ENCODE assay signal across 9 cellular contexts in the genomic region with DNA sequence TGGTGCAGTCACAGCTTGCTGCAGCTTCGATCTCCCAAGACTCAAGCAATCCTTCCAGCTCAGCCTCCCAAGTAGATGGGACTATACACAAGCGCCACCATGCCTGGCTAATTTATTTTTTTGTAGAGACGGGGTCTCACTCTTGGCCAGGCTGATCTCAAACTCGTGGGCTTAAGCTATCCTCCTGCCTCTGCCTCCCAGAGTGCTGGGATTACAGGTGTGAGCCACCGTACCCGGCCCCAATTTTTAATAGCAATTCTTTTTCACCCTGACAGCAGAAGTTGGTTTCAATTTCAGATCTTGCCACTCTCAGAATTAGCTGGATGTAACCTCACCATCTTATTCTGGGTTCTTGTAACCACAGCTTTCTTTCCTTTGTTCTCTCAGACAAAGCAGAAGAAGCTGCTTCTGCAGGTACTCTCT.
DNase-seq lines count a peak whose midpoint lies in the region; ATAC-seq, FAIRE-seq and TF ChIP-seq lines count a peak whose summit lies in the region.
"Had no signal": no experiment of that assay in that cellular context is flagged by ENCODE, and none has a peak within 500 bp of the region (broad histone marks: within the 10 kb centered on the region; RNA-seq: fewer than 3 reads in every experiment).

No MANE protein-coding gene starts in this region.

- peak; percentile 82 for FAIRE-seq in GM12891 (lab: Jason Lieb, UNC)

- H3K4me1 Mint-ChIP-seq in T-cell (peaks cover 10 to 13% (median 11%) of the 10 kb centered on the region in 3 donors), type B pancreatic cell (ENCODE audit: unreplicated experiment) (peaks cover 32% of the 10 kb centered on the region)

- H3K27me3 Mint-ChIP-seq in T-cell (peaks cover 0 to 4% of the 10 kb centered on the region in 2 donors), type B pancreatic cell (no peaks in the 10 kb centered on the region)
- H3K27me3 Mint-ChIP-seq: dendritic cell treated with granulocyte-macrophage colony-stimulating factor and Interleukin-4, amounts not matched to agents 40 ng/mL and 50 ng/mL, for 4 days had no signal

- CTCF ChIA-PET in T-cell (lab: Charles Lee) = no interaction called here

- peak; percentile 79 for ATAC-seq in GM19324 (IDR thresholded peaks at IDR 0.05; ENCODE audit: low FRiP score, unreplicated experiment)
- ATAC-seq in HG02884 (IDR thresholded peaks at IDR 0.05; ENCODE audit: unreplicated experiment) = peak; percentile 93
- peak; percentile 20 to 57 (median 52) for ATAC-seq in T-cell (replicated peaks in 1 of 4)

- no peak for TF ChIP-seq POLR2A in GM12891 (IDR thresholded peaks at IDR 0.05; ENCODE audit: low read depth, low read length)

- H3K4me3 Mint-ChIP-seq in T-cell (peak overlapping the region in 2 of 3 donors; percentile 34 to 57), type B pancreatic cell (no peak overlapping the region)
- H3K4me3 Mint-ChIP-seq: dendritic cell treated with granulocyte-macrophage colony-stimulating factor and Interleukin-4, amounts not matched to agents 40 ng/mL and 50 ng/mL, for 4 days had no signal

- H3K9me3 Mint-ChIP-seq in T-cell (no peaks in the 10 kb centered on the region), type B pancreatic cell (no peaks in the 10 kb centered on the region)
- H3K9me3 Mint-ChIP-seq: dendritic cell treated with granulocyte-macrophage colony-stimulating factor and Interleukin-4, amounts not matched to agents 40 ng/mL and 50 ng/mL, for 4 days had no signal

- POLR2A ChIA-PET in T-cell (lab: Charles Lee) = interaction anchor here in 1 of 2 donors (0.6 kb wide), 1 partner anchor 1001 kb away, joined by 3 read pairs; no protein-coding TSS in a partner anchor

- no peak for TF ChIP-seq CTCF in type B pancreatic cell (conservative IDR thresholded peaks at IDR 0.05)

- H3K27ac Mint-ChIP-seq in T-cell = peak overlapping the region; percentile 10 to 35
- no peak overlapping the region for H3K27ac Mint-ChIP-seq in type B pancreatic cell
- H3K27ac Mint-ChIP-seq: dendritic cell treated with granulocyte-macrophage colony-stimulating factor and Interleukin-4, amounts not matched to agents 40 ng/mL and 50 ng/mL, for 4 days had no signal

- no peak for DNase-seq in GM12891 (ENCODE audit: insufficient read length, low spot score)
- no peak for DNase-seq in T-cell
- DNase-seq in NCI-H524 (lab: John Stamatoyannopoulos, UW) = no peak
- DNase-seq in activated CD8-positive, alpha-beta memory T cell treated with anti-CD3 and anti-CD28 coated beads for 24 hours = no peak
- DNase-seq in NCI-H1694 treated with DMSO at 0.1 percent for 48 hours (lab: John Stamatoyannopoulos, UW) = no peak
- no peak for DNase-seq in type B pancreatic cell (ENCODE audit: extremely low spot score, unreplicated experiment)

- H3K36me3 Mint-ChIP-seq in T-cell (no peaks in the 10 kb centered on the region), type B pancreatic cell (peaks cover 20% of the 10 kb centered on the region)

TF ChIP-seq in GM12891, 5 proteins besides CTCF, POLR2A, EP300 and RAD21:
- TF ChIP-seq POU2F2 (IDR thresholded peaks at IDR 0.05; ENCODE audit: low read depth, low read length) (no peak), TAF1 (IDR thresholded peaks at IDR 0.05; ENCODE audit: low read depth, low read length) (no peak), POLR2AphosphoS5 (IDR thresholded peaks at IDR 0.05; ENCODE audit: low read depth, low read length) (no peak)
